In the genomic region with DNA sequence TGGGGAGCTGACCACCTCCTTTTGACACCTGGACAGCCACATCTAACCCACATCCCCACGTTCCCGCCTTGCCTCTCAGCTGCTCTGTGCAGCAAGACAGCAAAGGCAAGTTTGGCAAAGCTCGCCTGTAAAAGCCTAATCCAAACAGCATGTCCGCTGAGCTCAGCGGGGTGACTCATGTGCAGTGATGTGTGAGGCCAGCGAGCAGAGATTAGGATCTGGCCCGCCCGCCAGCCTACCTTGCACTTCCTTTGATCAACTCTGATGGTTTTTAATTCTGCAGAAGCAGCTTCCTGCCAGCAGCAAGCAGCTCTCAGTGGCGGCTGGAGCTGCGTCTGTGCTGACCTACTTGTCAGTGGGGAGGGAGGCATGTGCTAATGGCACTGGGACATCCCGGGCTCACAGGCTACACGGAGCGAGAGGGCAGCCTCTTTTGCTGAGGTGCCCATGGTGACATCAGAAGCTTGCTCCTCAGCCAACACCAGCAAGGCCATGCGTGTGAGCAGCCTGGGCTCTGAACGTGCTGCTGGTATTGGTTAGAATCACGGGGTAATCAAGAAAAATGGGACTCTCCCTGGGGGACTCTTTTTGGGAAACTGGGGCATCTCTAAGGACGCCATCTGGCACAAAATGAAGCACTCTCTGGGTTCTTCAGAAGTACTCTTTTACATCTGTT, we compare ENCODE assay signal across 8 cellular contexts. TPM values are rescaled to one million over a fixed set of nuclear protein-coding genes. Genes with fewer than 3 reads are reported as not detected.
DNase-seq lines count a peak whose midpoint lies in the region; ATAC-seq and TF ChIP-seq lines count a peak whose summit lies in the region.

No MANE protein-coding gene starts in this region.

- H3K4me2 ChIP-seq in GM23338: peak overlapping the region; percentile 21; the same call in 1 of the 2 replicates
- H3K4me2 ChIP-seq in Karpas-422 (ENCODE audit: low read depth, low read length, poor library complexity, severe bottlenecking): peak overlapping the region; percentile 85
- peak overlapping the region; percentile 71 for H3K4me2 ChIP-seq in SK-N-SH

- no peaks in the 10 kb centered on the region for H3K9me2 ChIP-seq in GM23338 (ENCODE audit: insufficient read depth)
- H3K9me2 ChIP-seq in Karpas-422 (replicated peaks; ENCODE audit: insufficient read depth, low read length): no peaks in the 10 kb centered on the region
- H3K9me2 ChIP-seq in SK-N-SH: no peaks in the 10 kb centered on the region

- H3K27me3 ChIP-seq in GM23338 (ENCODE audit: insufficient read depth): no peaks in the 10 kb centered on the region
- H3K27me3 ChIP-seq in Karpas-422 (ENCODE audit: low read length): no peaks in the 10 kb centered on the region
- H3K27me3 ChIP-seq in SK-N-SH (ENCODE audit: insufficient read depth): no peaks in the 10 kb centered on the region
- H3K27me3 ChIP-seq in transverse colon: no peaks in the 10 kb centered on the region

- H3K4me1 ChIP-seq in GM23338 (ENCODE audit: insufficient read depth): peaks cover 26% of the 10 kb centered on the region
- H3K4me1 ChIP-seq in Karpas-422 (ENCODE audit: low read length): peaks cover 61% of the 10 kb centered on the region
- peaks cover 51 to 65% of the 10 kb centered on the region in 2 experiments for H3K4me1 ChIP-seq in SK-N-SH (ENCODE audit: control insufficient read depth in 1 of 2, insufficient read depth in 2 of 2, low read depth in 1 of 2, low read length in 1 of 2)
- peaks cover 12 to 50% (median 27%) of the 10 kb centered on the region in 4 donors for H3K4me1 ChIP-seq in transverse colon

- TF ChIP-seq EP300 in SK-N-SH (IDR thresholded peaks at IDR 0.05; ENCODE audit: borderline replicate concordance in 1 of 2, low read depth in 1 of 2, low read length in 1 of 2) (peak; percentile 97 to 98), transverse colon (IDR thresholded peaks at IDR 0.05; ENCODE audit: low read depth) (no peak)

- H3K9ac ChIP-seq in Karpas-422 (ENCODE audit: low read length) (peak overlapping the region; percentile 55), SK-N-SH (peak overlapping the region; percentile 35; the same call in 1 of the 2 replicates)

- H3K36me3 ChIP-seq in GM23338 (ENCODE audit: insufficient read depth) (no peaks in the 10 kb centered on the region), Karpas-422 (ENCODE audit: insufficient read depth, low read length) (no peaks in the 10 kb centered on the region), SK-N-SH (replicated peaks in 1 of 2; ENCODE audit: control insufficient read depth in 1 of 2, insufficient read depth in 2 of 2, low read length in 1 of 2) (no peaks in the 10 kb centered on the region), transverse colon (no peaks in the 10 kb centered on the region)

- POLR2A ChIA-PET in SK-N-SH (lab: Yijun Ruan, JAX): interaction anchor here (0.5 to 2.8 kb wide), 21 partner anchors 9 to 297 kb away, joined by 3 to 27 read pairs (median 5); a partner anchor contains a TSS

- in situ Hi-C loops in transverse colon (cut with MboI; ENCODE audit: low pct_ligation_motif_present in 1 of 4, low pct_unique_long_range_greater_than_20kb in 1 of 4, low sequenced_read_pairs in 3 of 4): no loop called here

- intact Hi-C loops in head of caudate nucleus (cut with DNase I) (no loop called here), posterior cingulate gyrus (cut with DNase I) (no loop called here), transverse colon (cut with DNase I; ENCODE audit: low total_unique reads) (loop anchor here (5.0 kb wide), 1 partner anchor 591 kb away; no protein-coding TSS in a partner anchor)

- peak; percentile 97 for DNase-seq in EL
- peak; percentile 46 for DNase-seq in GM23338 (ENCODE audit: low spot score)
- DNase-seq in Karpas-422: peak; percentile 94
- DNase-seq in SK-N-SH: peak; percentile 85
- peak in 32 of 42 donors; percentile 4 to 66 (median 30) for DNase-seq in head of caudate nucleus
- peak; percentile 22 to 94 (median 66) for DNase-seq in posterior cingulate gyrus
- DNase-seq in transverse colon: peak; percentile 85

- peak; percentile 57; the same call in 1 of the 2 replicates for TF ChIP-seq RAD21 in SK-N-SH (IDR thresholded peaks at IDR 0.05; ENCODE audit: low read length)

- no peaks in the 10 kb centered on the region for H3K79me2 ChIP-seq in GM23338 (replicated peaks; ENCODE audit: insufficient read depth)
- H3K79me2 ChIP-seq in Karpas-422 (ENCODE audit: low read length): no peaks in the 10 kb centered on the region
- H3K79me2 ChIP-seq in SK-N-SH (ENCODE audit: insufficient read depth): no peaks in the 10 kb centered on the region

- TF ChIP-seq CTCF in GM23338 (conservative IDR thresholded peaks at IDR 0.05; ENCODE audit: low read depth in 2 of 2): no peak
- TF ChIP-seq CTCF in SK-N-SH (IDR thresholded peaks at IDR 0.05): no peak
- TF ChIP-seq CTCF in transverse colon (IDR thresholded peaks at IDR 0.05): no peak

- H3K27ac Mint-ChIP-seq in GM23338: no peak overlapping the region
- H3K27ac Mint-ChIP-seq in activated naive CD4-positive, alpha-beta T cell treated with anti-CD3 and anti-CD28 coated beads, Interleukin-2, amount 50 U/mL, for 24 hours: peak overlapping the region; percentile 84

- peak; percentile 56 for TF ChIP-seq POLR2A in transverse colon (IDR thresholded peaks at IDR 0.05)

- no peak overlapping the region for H3K4me3 ChIP-seq in GM23338
- H3K4me3 ChIP-seq in Karpas-422 (ENCODE audit: low read length): peak overlapping the region; percentile 57
- peak overlapping the region; percentile 36 to 46 for H3K4me3 ChIP-seq in SK-N-SH (ENCODE audit: low read depth in 2 of 2, low read length in 1 of 2)
- peak overlapping the region in 1 of 4 donors; percentile 4 for H3K4me3 ChIP-seq in transverse colon

- H3K27ac ChIP-seq in GM23338 (ENCODE audit: low read depth) (no peak overlapping the region), Karpas-422 (ENCODE audit: low read length) (peak overlapping the region; percentile 56), SK-N-SH (ENCODE audit: low read depth in 2 of 2, low read length in 1 of 2) (peak overlapping the region; percentile 87 to 100), transverse colon (peak overlapping the region; percentile 69 to 84 (median 76))

- ATAC-seq in GM23338: peak; percentile 83

- H3K36me3 Mint-ChIP-seq in GM23338 (ENCODE audit: low read depth): no peaks in the 10 kb centered on the region
- H3K36me3 Mint-ChIP-seq in activated naive CD4-positive, alpha-beta T cell treated with anti-CD3 and anti-CD28 coated beads, Interleukin-2, amount 50 U/mL, for 24 hours: no peaks in the 10 kb centered on the region

- H3F3A ChIP-seq in GM23338 (replicated peaks; ENCODE audit: low read depth) (no peaks in the 10 kb centered on the region), SK-N-SH (replicated peaks; ENCODE audit: insufficient read depth) (peaks cover 35% of the 10 kb centered on the region)

- peaks cover 46% of the 10 kb centered on the region for H3K4me1 Mint-ChIP-seq in GM23338
- H3K4me1 Mint-ChIP-seq in activated naive CD4-positive, alpha-beta T cell treated with anti-CD3 and anti-CD28 coated beads, Interleukin-2, amount 50 U/mL, for 24 hours: peaks cover 92% of the 10 kb centered on the region

- H2AFZ ChIP-seq in GM23338 (peak overlapping the region; percentile 82), Karpas-422 (ENCODE audit: low read length) (peak overlapping the region; percentile 65), SK-N-SH (ENCODE audit: low read depth) (peak overlapping the region; percentile 16; the same call in 1 of the 2 replicates)

- CTCF ChIA-PET in SK-N-SH (lab: Yijun Ruan, JAX): interaction anchor here (1.0 to 3.8 kb wide), 23 partner anchors 8 to 280 kb away, joined by 3 to 20 read pairs (median 4); no protein-coding TSS in a partner anchor

- H4K20me1 ChIP-seq in GM23338 (replicated peaks; ENCODE audit: insufficient read depth) (no peaks in the 10 kb centered on the region), Karpas-422 (ENCODE audit: insufficient read depth, low read depth, low read length) (no peaks in the 10 kb centered on the region), SK-N-SH (ENCODE audit: insufficient read depth) (no peaks in the 10 kb centered on the region)

- WGBS in SK-N-SH (ENCODE audit: low lambda C conversion rate): 2% methylated on average over 17 of the region's 17 CpGs
- 19% methylated on average over 16 of the region's 17 CpGs; no CpG with 5 or more reads in 1 of the 2 donors for WGBS in transverse colon (ENCODE audit: low coverage in 1 of 2), 2 donors

- H3K9me3 ChIP-seq in Karpas-422 (ENCODE audit: low read length): no peaks in the 10 kb centered on the region
- H3K9me3 ChIP-seq in SK-N-SH: no peaks in the 10 kb centered on the region
- no peaks in the 10 kb centered on the region for H3K9me3 ChIP-seq in transverse colon

- H3K9me3 Mint-ChIP-seq in GM23338: no peaks in the 10 kb centered on the region
- H3K9me3 Mint-ChIP-seq in activated naive CD4-positive, alpha-beta T cell treated with anti-CD3 and anti-CD28 coated beads, Interleukin-2, amount 50 U/mL, for 24 hours: no peaks in the 10 kb centered on the region

- H3K4me3 Mint-ChIP-seq in GM23338: peak overlapping the region; percentile 25; the same call in 2 of the 3 replicates
- H3K4me3 Mint-ChIP-seq in activated naive CD4-positive, alpha-beta T cell treated with anti-CD3 and anti-CD28 coated beads, Interleukin-2, amount 50 U/mL, for 24 hours: peak overlapping the region; percentile 83

- peaks cover 8% of the 10 kb centered on the region for H3K27me3 Mint-ChIP-seq in GM23338 (ENCODE audit: insufficient read depth, low read depth, poor library complexity)
- H3K27me3 Mint-ChIP-seq in activated naive CD4-positive, alpha-beta T cell treated with anti-CD3 and anti-CD28 coated beads, Interleukin-2, amount 50 U/mL, for 24 hours: no peaks in the 10 kb centered on the region

TF ChIP-seq in SK-N-SH, 30 proteins besides CTCF, POLR2A, EP300 and RAD21 (continues in another document):
- TF ChIP-seq, protein P1, sequence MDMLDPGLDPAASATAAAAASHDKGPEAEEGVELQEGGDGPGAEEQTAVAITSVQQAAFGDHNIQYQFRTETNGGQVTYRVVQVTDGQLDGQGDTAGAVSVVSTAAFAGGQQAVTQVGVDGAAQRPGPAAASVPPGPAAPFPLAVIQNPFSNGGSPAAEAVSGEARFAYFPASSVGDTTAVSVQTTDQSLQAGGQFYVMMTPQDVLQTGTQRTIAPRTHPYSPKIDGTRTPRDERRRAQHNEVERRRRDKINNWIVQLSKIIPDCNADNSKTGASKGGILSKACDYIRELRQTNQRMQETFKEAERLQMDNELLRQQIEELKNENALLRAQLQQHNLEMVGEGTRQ (IDR thresholded peaks at IDR 0.05; ENCODE audit: borderline replicate concordance, low read depth, low read length): no peak
- TF ChIP-seq MEF2A (IDR thresholded peaks at IDR 0.05; ENCODE audit: borderline replicate concordance, low read depth) (peak; percentile 74; the same call in 1 of the 2 replicates), RFX5 (IDR thresholded peaks at IDR 0.05; ENCODE audit: low read length) (peak; percentile 14; the same call in 1 of the 2 replicates)

RNA-seq across cellular contexts. Expression of a gene that starts 36.0 kb away (rescaled TPM):
- 100 and 115 TPM in 2 replicates for total RNA-seq in GM23338 (2014; rRNA removed; shearing (Covaris generic))
- polyA plus RNA-seq in GM23338 (2016; fragmentation: Nextera tagmentation; extraction: Ambion mirVana) (55.4 and 65.3 TPM in 2 replicates), SK-N-SH (2012; rRNA removed) (35.0 and 45.8 TPM in 2 replicates)
- 61.1 and 74.8 TPM in 2 replicates for total RNA-seq in Karpas-422 (2014; rRNA removed; shearing (Covaris generic); ENCODE audit: low replicate concordance)
- polyA plus RNA-seq in SK-N-SH (2012; cell fraction: cytosol; rRNA removed): 45.2 and 45.3 TPM in 2 replicates
- 61.1 and 88.5 TPM in 2 replicates for polyA plus RNA-seq in SK-N-SH (2012; cell fraction: nucleus; rRNA removed)
- total RNA-seq in transverse colon: 10 to 100 TPM; 49.7 to 91.5 (median 67.5) TPM

Comparison
In these comparisons a context has a peak if more than half of its experiments do, and no peak if none do; other contexts are left out.
1. DNase-seq: peak in every context shown above with its lines; median percentile 97 in EL; 94 in Karpas-422; 85 in SK-N-SH; 85 in transverse colon; 66 in posterior cingulate gyrus; 46 in GM23338; 30 in head of caudate nucleus.
2. H2AFZ ChIP-seq: peak in every context shown above with its lines; median percentile 82 in GM23338; 65 in Karpas-422; 16 in SK-N-SH.
3. H3K4me2 ChIP-seq: peak in every context shown above with its lines; median percentile 85 in Karpas-422; 71 in SK-N-SH; 21 in GM23338.